In genomic region chr16:529012-529575, GRCh38 we compare ENCODE assay signal across 9 cellular contexts. TPM values are rescaled to one million over a fixed set of nuclear protein-coding genes. Genes with fewer than 3 reads are reported as not detected.
DNase-seq lines count a peak whose midpoint lies in the region; ATAC-seq, FAIRE-seq and TF ChIP-seq lines count a peak whose summit lies in the region.
"Had no signal": no experiment of that assay in that cellular context is flagged by ENCODE, and none has a peak within 500 bp of the region (broad histone marks: within the 10 kb centered on the region; RNA-seq: fewer than 3 reads in every experiment).

No MANE protein-coding gene starts in this region.

- H3K4me1 ChIP-seq in foreskin keratinocyte: peaks cover 7% of the 10 kb centered on the region
- H3K4me1 ChIP-seq in small intestine (ENCODE audit: control insufficient read depth in 2 of 2, insufficient read depth in 1 of 2, low read depth in 1 of 2, low read length in 1 of 2): peaks cover 11 to 13% of the 10 kb centered on the region in 2 donors

- 4 to 36% (median 16%) methylated on average over 12 of the region's 12 CpGs for WGBS in small intestine, 3 donors

- H3K9me3 ChIP-seq in small intestine (ENCODE audit: control insufficient read depth, low read depth): no peaks in the 10 kb centered on the region

- no peaks in the 10 kb centered on the region for H3K36me3 ChIP-seq in small intestine (ENCODE audit: control insufficient read depth in 2 of 2, insufficient read depth in 2 of 2, low read length in 2 of 2)

- TF ChIP-seq CTCF in foreskin keratinocyte (conservative IDR thresholded peaks at IDR 0.05): no peak

- peak; percentile 45 for DNase-seq in DMS 273 (lab: John Stamatoyannopoulos, UW; ENCODE audit: unreplicated experiment)
- no peak for DNase-seq in DMS 273 treated with DMSO at 0.1 percent for 48 hours (lab: John Stamatoyannopoulos, UW)
- peak; percentile 64 for DNase-seq in UCSD-AML1 (lab: John Stamatoyannopoulos, UW; ENCODE audit: unreplicated experiment)
- DNase-seq in foreskin keratinocyte: no peak
- DNase-seq in small intestine: no peak
- DNase-seq in GM03348 (ENCODE audit: low spot score): no peak
- no peak for DNase-seq in stimulated activated CD4-positive, alpha-beta T cell treated with anti-CD3 and anti-CD28 coated beads, Interleukin-15, amount 100 ng/mL, for 24 hours

- no peak for ATAC-seq in foreskin keratinocyte
- no peak for ATAC-seq in GM18502 (IDR thresholded peaks at IDR 0.05; ENCODE audit: poor library complexity, unreplicated experiment)

- no peak for FAIRE-seq in small intestine (lab: Jason Lieb, UNC)
- FAIRE-seq: A204.1 had no signal

- H3K27me3 ChIP-seq in foreskin keratinocyte: no peaks in the 10 kb centered on the region
- no peaks in the 10 kb centered on the region for H3K27me3 ChIP-seq in small intestine (ENCODE audit: control insufficient read depth in 2 of 2, insufficient read depth in 2 of 2, low read length in 2 of 2)

- H3K27ac ChIP-seq in foreskin keratinocyte: peak overlapping the region; percentile 56
- peak overlapping the region; percentile 95 to 99 for H3K27ac ChIP-seq in small intestine (ENCODE audit: low read depth in 1 of 2, low read length in 1 of 2)

- H3K4me3 ChIP-seq in small intestine (ENCODE audit: low read depth in 1 of 2, low read length in 2 of 2): peak overlapping the region; percentile 79 to 93

RNA-seq across cellular contexts. Expression of gene CAPN15, which starts 1.6 kb away (rescaled TPM):
- 46.9 and 47.1 TPM in 2 replicates for total RNA-seq in foreskin keratinocyte
- polyA plus RNA-seq in foreskin keratinocyte (38.5 and 39.4 TPM in 2 replicates), small intestine (100 to 1,000 TPM in 1 of 3 donors, 10 to 100 TPM in 2; 64.5 to 105 (median 75.9) TPM)

RNA-seq across cellular contexts. Expression of gene PRR35, which starts 31.1 kb away (rescaled TPM):
- not detected in 2 replicates for total RNA-seq in foreskin keratinocyte
- polyA plus RNA-seq in foreskin keratinocyte (not detected in 2 replicates), small intestine (not detected)

RNA-seq across cellular contexts. Expression of gene NHLRC4, which starts 37.7 kb away (rescaled TPM):
- total RNA-seq in foreskin keratinocyte: 0.18 and 0.41 TPM in 2 replicates
- polyA plus RNA-seq in foreskin keratinocyte (0.10 and 0.20 TPM in 2 replicates), small intestine (under 1 TPM in 2 of 3 donors, not detected in 1; 0.45 to 0.79 TPM)

RNA-seq across cellular contexts. Expression of gene PIGQ, which starts 40.7 kb away (rescaled TPM):
- 29.3 and 40.7 TPM in 2 replicates for total RNA-seq in foreskin keratinocyte
- 31.4 and 37.2 TPM in 2 replicates for polyA plus RNA-seq in foreskin keratinocyte
- 10 to 100 TPM; 26.8 to 43.5 (median 29.2) TPM for polyA plus RNA-seq in small intestine

Comparison
In these comparisons a context has a peak if more than half of its experiments do, and no peak if none do; other contexts are left out.
1. DNase-seq: peak in DMS 273 (single experiment) and UCSD-AML1 (single experiment); none in DMS 273 treated with DMSO at 0.1 percent for 48 hours (single experiment), foreskin keratinocyte (0 of 2), small intestine (single experiment), GM03348 (single experiment) and stimulated activated CD4-positive, alpha-beta T cell treated with anti-CD3 and anti-CD28 coated beads, Interleukin-15, amount 100 ng/mL, for 24 hours (single experiment).